1 cellular context compared by ENCODE assay signal in genomic region chr4:1784789-1785591, GRCh38.
TF ChIP-seq lines count a peak whose summit lies in the region.

No MANE protein-coding gene starts in this region.

TF ChIP-seq in K562, 482 proteins besides CTCF, POLR2A, EP300 and RAD21 (continued from another document and continues in another):
- no peak for TF ChIP-seq PBX2 (CRISPR knock-in tag; IDR thresholded peaks at IDR 0.05; ENCODE audit: low read depth)
- no peak for TF ChIP-seq PBX2 (tag; conservative IDR thresholded peaks at IDR 0.05; ENCODE audit: low read depth)
- no peak for TF ChIP-seq TAF9B (IDR thresholded peaks at IDR 0.05; ENCODE audit: partially characterized antibody)
- peak; percentile 53; the same call in 1 of the 2 replicates for TF ChIP-seq PHB2 (IDR thresholded peaks at IDR 0.05; ENCODE audit: low read depth)
- TF ChIP-seq GATA2 (CRISPR knock-in tag; IDR thresholded peaks at IDR 0.05), result peak; percentile 93
- TF ChIP-seq PHTF2 (CRISPR knock-in tag; IDR thresholded peaks at IDR 0.05), result no peak
- TF ChIP-seq PHF20 (IDR thresholded peaks at IDR 0.05; ENCODE audit: partially characterized antibody), result no peak
- no peak for TF ChIP-seq ZSCAN29 (IDR thresholded peaks at IDR 0.05)
- TF ChIP-seq MEF2D (tag; conservative IDR thresholded peaks at IDR 0.05; ENCODE audit: low read depth), result peak; percentile 35; the same call in 1 of the 2 replicates
- TF ChIP-seq TAL1 (IDR thresholded peaks at IDR 0.05), result peak; percentile 90
- no peak for TF ChIP-seq GABPB2 (CRISPR knock-in tag; conservative IDR thresholded peaks at IDR 0.05)
- TF ChIP-seq STAT5B (CRISPR knock-in tag; IDR thresholded peaks at IDR 0.05), result no peak
- TF ChIP-seq L3MBTL2 (IDR thresholded peaks at IDR 0.05), result no peak
- TF ChIP-seq MTA3 (IDR thresholded peaks at IDR 0.05; ENCODE audit: borderline replicate concordance), result peak; percentile 83
- TF ChIP-seq KAT2B (IDR thresholded peaks at IDR 0.05; ENCODE audit: low read depth, low read length), result no peak
- peak; percentile 92 for TF ChIP-seq CXXC5 (CRISPR knock-in tag; IDR thresholded peaks at IDR 0.05)
- TF ChIP-seq ZNF133 (CRISPR knock-in tag; IDR thresholded peaks at IDR 0.05), result 0 out of 2 replicates have a peak, but pooled peaks have one; percentile 4
- no peak for TF ChIP-seq CSDE1 (IDR thresholded peaks at IDR 0.05)
- no peak for TF ChIP-seq ZNF695 (CRISPR knock-in tag; IDR thresholded peaks at IDR 0.05)
- TF ChIP-seq ZBTB40 (IDR thresholded peaks at IDR 0.05), result 0 out of 2 replicates have a peak, but pooled peaks have one; percentile 20
- TF ChIP-seq ZBTB40 (CRISPR knock-in tag; IDR thresholded peaks at IDR 0.05), result no peak
- peak; percentile 60 for TF ChIP-seq KLF6 (CRISPR knock-in tag; IDR thresholded peaks at IDR 0.05; ENCODE audit: borderline replicate concordance)
- no peak; the same call in 1 of the 2 replicates for TF ChIP-seq IRF9 (tag; IDR thresholded peaks at IDR 0.05)
- TF ChIP-seq ZFX (CRISPR knock-in tag; IDR thresholded peaks at IDR 0.05), result peak; percentile 45; the same call in 1 of the 2 replicates
- TF ChIP-seq SP2 (IDR thresholded peaks at IDR 0.05; ENCODE audit: extremely low read depth, low read depth, low read length, poor library complexity, severe bottlenecking), result no peak
- TF ChIP-seq SAFB (IDR thresholded peaks at IDR 0.05; ENCODE audit: borderline replicate concordance, low read depth, low read length), result no peak
- TF ChIP-seq KAT8 (IDR thresholded peaks at IDR 0.05; ENCODE audit: low read depth), result no peak
- no peak for TF ChIP-seq HDAC3 (IDR thresholded peaks at IDR 0.05; ENCODE audit: borderline replicate concordance, partially characterized antibody)
- TF ChIP-seq TAF7 (tag; IDR thresholded peaks at IDR 0.05), result no peak
- TF ChIP-seq MAX (CRISPR knock-in tag; IDR thresholded peaks at IDR 0.05), result no peak
- no peak for TF ChIP-seq PPARD (CRISPR knock-in tag; IDR thresholded peaks at IDR 0.05)
- no peak for TF ChIP-seq SETDB1 (IDR thresholded peaks at IDR 0.05; ENCODE audit: low read length)
- no peak for TF ChIP-seq POU5F1 (IDR thresholded peaks at IDR 0.05; ENCODE audit: borderline replicate concordance, low read depth, low read length, partially characterized antibody)
- peak; percentile 96 for TF ChIP-seq ZNF592 (IDR thresholded peaks at IDR 0.05)
- no peak for TF ChIP-seq CCAR2 (IDR thresholded peaks at IDR 0.05; ENCODE audit: low read depth, low read length)
- TF ChIP-seq RFX5 (IDR thresholded peaks at IDR 0.05; ENCODE audit: low read depth, low read length), result no peak
- TF ChIP-seq ZNF212 (CRISPR knock-in tag; IDR thresholded peaks at IDR 0.05), result no peak
- no peak for TF ChIP-seq HNRNPH1 (optimal IDR thresholded peaks at IDR 0.05; ENCODE audit: low read depth, low read length)
- no peak for TF ChIP-seq KDM5B (IDR thresholded peaks at IDR 0.05; ENCODE audit: insufficient replicate concordance, low read depth, low read length)
- no peak for TF ChIP-seq RFX1 (IDR thresholded peaks at IDR 0.05)
- TF ChIP-seq ARID4B (CRISPR knock-in tag; IDR thresholded peaks at IDR 0.05), result 0 out of 2 replicates have a peak, but pooled peaks have one; percentile 13
- no peak for TF ChIP-seq NR0B1 (IDR thresholded peaks at IDR 0.05; ENCODE audit: partially characterized antibody)
